In genomic region chr13:44364601-44365000, GRCh38 we compare ENCODE assay signal across 1 cellular context.
TF ChIP-seq lines count a peak whose summit lies in the region.

No MANE protein-coding gene starts in this region.

TF ChIP-seq in HepG2, 621 proteins besides CTCF, POLR2A, EP300 and RAD21 (continued from another document and continues in another):
- TF ChIP-seq ZNF800 (CRISPR knock-in tag; IDR thresholded peaks at IDR 0.05) = no peak
- TF ChIP-seq, protein P1, sequence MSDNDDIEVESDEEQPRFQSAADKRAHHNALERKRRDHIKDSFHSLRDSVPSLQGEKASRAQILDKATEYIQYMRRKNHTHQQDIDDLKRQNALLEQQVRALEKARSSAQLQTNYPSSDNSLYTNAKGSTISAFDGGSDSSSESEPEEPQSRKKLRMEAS (IDR thresholded peaks at IDR 0.05) = peak; percentile 38; the same call in 1 of the 2 replicates
- no peak for TF ChIP-seq HMG20B (CRISPR knock-in tag; conservative IDR thresholded peaks at IDR 0.05)
- no peak for TF ChIP-seq FOXC1 (CRISPR knock-in tag; IDR thresholded peaks at IDR 0.05; ENCODE audit: borderline replicate concordance)
- TF ChIP-seq, protein P2, sequence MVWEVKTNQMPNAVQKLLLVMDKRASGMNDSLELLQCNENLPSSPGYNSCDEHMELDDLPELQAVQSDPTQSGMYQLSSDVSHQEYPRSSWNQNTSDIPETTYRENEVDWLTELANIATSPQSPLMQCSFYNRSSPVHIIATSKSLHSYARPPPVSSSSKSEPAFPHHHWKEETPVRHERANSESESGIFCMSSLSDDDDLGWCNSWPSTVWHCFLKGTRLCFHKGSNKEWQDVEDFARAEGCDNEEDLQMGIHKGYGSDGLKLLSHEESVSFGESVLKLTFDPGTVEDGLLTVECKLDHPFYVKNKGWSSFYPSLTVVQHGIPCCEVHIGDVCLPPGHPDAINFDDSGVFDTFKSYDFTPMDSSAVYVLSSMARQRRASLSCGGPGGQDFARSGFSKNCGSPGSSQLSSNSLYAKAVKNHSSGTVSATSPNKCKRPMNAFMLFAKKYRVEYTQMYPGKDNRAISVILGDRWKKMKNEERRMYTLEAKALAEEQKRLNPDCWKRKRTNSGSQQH (CRISPR knock-in tag; IDR thresholded peaks at IDR 0.05; ENCODE audit: low read depth) = no peak
- no peak for TF ChIP-seq FOXK2 (IDR thresholded peaks at IDR 0.05)
- TF ChIP-seq, protein P3, sequence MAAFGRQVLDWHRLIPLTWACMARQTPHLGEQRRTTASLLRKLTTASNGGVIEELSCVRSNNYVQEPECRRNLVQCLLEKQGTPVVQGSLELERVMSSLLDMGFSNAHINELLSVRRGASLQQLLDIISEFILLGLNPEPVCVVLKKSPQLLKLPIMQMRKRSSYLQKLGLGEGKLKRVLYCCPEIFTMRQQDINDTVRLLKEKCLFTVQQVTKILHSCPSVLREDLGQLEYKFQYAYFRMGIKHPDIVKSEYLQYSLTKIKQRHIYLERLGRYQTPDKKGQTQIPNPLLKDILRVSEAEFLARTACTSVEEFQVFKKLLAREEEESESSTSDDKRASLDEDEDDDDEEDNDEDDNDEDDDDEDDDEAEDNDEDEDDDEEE (CRISPR knock-in tag; IDR thresholded peaks at IDR 0.05) = no peak
- peak; percentile 68; the same call in 1 of the 2 replicates for TF ChIP-seq ZNF609 (CRISPR knock-in tag; IDR thresholded peaks at IDR 0.05; ENCODE audit: borderline replicate concordance)
- no peak for TF ChIP-seq HDAC6 (IDR thresholded peaks at IDR 0.05; ENCODE audit: low read depth, low read length)
- TF ChIP-seq KAT7 (CRISPR knock-in tag; IDR thresholded peaks at IDR 0.05; ENCODE audit: borderline replicate concordance) = no peak
- no peak for TF ChIP-seq ARNTL (CRISPR knock-in tag; IDR thresholded peaks at IDR 0.05)
- TF ChIP-seq KLF16 (CRISPR knock-in tag; IDR thresholded peaks at IDR 0.05) = no peak
- no peak for TF ChIP-seq NFATC3 (CRISPR knock-in tag; IDR thresholded peaks at IDR 0.05)
- TF ChIP-seq, protein P4, sequence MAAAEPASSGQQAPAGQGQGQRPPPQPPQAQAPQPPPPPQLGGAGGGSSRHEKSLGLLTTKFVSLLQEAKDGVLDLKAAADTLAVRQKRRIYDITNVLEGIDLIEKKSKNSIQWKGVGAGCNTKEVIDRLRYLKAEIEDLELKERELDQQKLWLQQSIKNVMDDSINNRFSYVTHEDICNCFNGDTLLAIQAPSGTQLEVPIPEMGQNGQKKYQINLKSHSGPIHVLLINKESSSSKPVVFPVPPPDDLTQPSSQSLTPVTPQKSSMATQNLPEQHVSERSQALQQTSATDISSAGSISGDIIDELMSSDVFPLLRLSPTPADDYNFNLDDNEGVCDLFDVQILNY (CRISPR knock-in tag; conservative IDR thresholded peaks at IDR 0.05) = no peak
- TF ChIP-seq ZHX1 (CRISPR knock-in tag; IDR thresholded peaks at IDR 0.05; ENCODE audit: low read depth) = no peak
- TF ChIP-seq ZNF616 (CRISPR knock-in tag; IDR thresholded peaks at IDR 0.05; ENCODE audit: low read depth) = no peak
- no peak for TF ChIP-seq KDM5B (CRISPR knock-in tag; IDR thresholded peaks at IDR 0.05; ENCODE audit: borderline replicate concordance)
- no peak for TF ChIP-seq ZFYVE20 (CRISPR knock-in tag; IDR thresholded peaks at IDR 0.05; ENCODE audit: borderline replicate concordance, low read depth)
- no peak for TF ChIP-seq ZNF775 (CRISPR knock-in tag; IDR thresholded peaks at IDR 0.05; ENCODE audit: borderline replicate concordance)
- TF ChIP-seq ZNF30 (CRISPR knock-in tag; IDR thresholded peaks at IDR 0.05) = no peak
- TF ChIP-seq KDM5A (IDR thresholded peaks at IDR 0.05; ENCODE audit: borderline replicate concordance, low read length) = no peak
- TF ChIP-seq ZSCAN22 (CRISPR knock-in tag; IDR thresholded peaks at IDR 0.05) = no peak
- no peak for TF ChIP-seq ZNF720 (CRISPR knock-in tag; IDR thresholded peaks at IDR 0.05)
- TF ChIP-seq ZFP41 (CRISPR knock-in tag; IDR thresholded peaks at IDR 0.05; ENCODE audit: borderline replicate concordance) = no peak
- TF ChIP-seq GLI4 (CRISPR knock-in tag; IDR thresholded peaks at IDR 0.05; ENCODE audit: borderline replicate concordance) = peak; percentile 31; the same call in 1 of the 2 replicates
- TF ChIP-seq TGIF2 (CRISPR knock-in tag; IDR thresholded peaks at IDR 0.05) = no peak
- no peak for TF ChIP-seq SMARCC2 (IDR thresholded peaks at IDR 0.05)
- no peak for TF ChIP-seq KLF15 (CRISPR knock-in tag; IDR thresholded peaks at IDR 0.05; ENCODE audit: borderline replicate concordance)
- no peak for TF ChIP-seq ARID2 (CRISPR knock-in tag; IDR thresholded peaks at IDR 0.05; ENCODE audit: borderline replicate concordance)
- no peak for TF ChIP-seq ZFP91 (CRISPR knock-in tag; IDR thresholded peaks at IDR 0.05; ENCODE audit: borderline replicate concordance)
- no peak for TF ChIP-seq REL (CRISPR knock-in tag; conservative IDR thresholded peaks at IDR 0.05)
- peak; percentile 84 for TF ChIP-seq FOXA3 (CRISPR knock-in tag; IDR thresholded peaks at IDR 0.05)
- no peak for TF ChIP-seq CAMTA2 (CRISPR knock-in tag; IDR thresholded peaks at IDR 0.05; ENCODE audit: borderline replicate concordance)
- no peak for TF ChIP-seq FLYWCH1 (CRISPR knock-in tag; IDR thresholded peaks at IDR 0.05)
- no peak for TF ChIP-seq NFKBIZ (CRISPR knock-in tag; IDR thresholded peaks at IDR 0.05)
- TF ChIP-seq, protein P5, sequence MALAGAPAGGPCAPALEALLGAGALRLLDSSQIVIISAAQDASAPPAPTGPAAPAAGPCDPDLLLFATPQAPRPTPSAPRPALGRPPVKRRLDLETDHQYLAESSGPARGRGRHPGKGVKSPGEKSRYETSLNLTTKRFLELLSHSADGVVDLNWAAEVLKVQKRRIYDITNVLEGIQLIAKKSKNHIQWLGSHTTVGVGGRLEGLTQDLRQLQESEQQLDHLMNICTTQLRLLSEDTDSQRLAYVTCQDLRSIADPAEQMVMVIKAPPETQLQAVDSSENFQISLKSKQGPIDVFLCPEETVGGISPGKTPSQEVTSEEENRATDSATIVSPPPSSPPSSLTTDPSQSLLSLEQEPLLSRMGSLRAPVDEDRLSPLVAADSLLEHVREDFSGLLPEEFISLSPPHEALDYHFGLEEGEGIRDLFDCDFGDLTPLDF (CRISPR knock-in tag; IDR thresholded peaks at IDR 0.05) = no peak
- TF ChIP-seq JUN (CRISPR knock-in tag; IDR thresholded peaks at IDR 0.05) = peak; percentile 32; the same call in 1 of the 2 replicates
- no peak for TF ChIP-seq NR1H2 (CRISPR knock-in tag; IDR thresholded peaks at IDR 0.05; ENCODE audit: borderline replicate concordance, low read depth)
- no peak for TF ChIP-seq ZBTB1 (CRISPR knock-in tag; IDR thresholded peaks at IDR 0.05; ENCODE audit: borderline replicate concordance)
- TF ChIP-seq ZMYM2 (CRISPR knock-in tag; IDR thresholded peaks at IDR 0.05) = no peak
- TF ChIP-seq CC2D1A (CRISPR knock-in tag; IDR thresholded peaks at IDR 0.05) = no peak
- TF ChIP-seq ZNF326 (CRISPR knock-in tag; IDR thresholded peaks at IDR 0.05; ENCODE audit: borderline replicate concordance) = no peak
- no peak for TF ChIP-seq ZNF34 (CRISPR knock-in tag; IDR thresholded peaks at IDR 0.05; ENCODE audit: borderline replicate concordance)
- TF ChIP-seq, protein P6, sequence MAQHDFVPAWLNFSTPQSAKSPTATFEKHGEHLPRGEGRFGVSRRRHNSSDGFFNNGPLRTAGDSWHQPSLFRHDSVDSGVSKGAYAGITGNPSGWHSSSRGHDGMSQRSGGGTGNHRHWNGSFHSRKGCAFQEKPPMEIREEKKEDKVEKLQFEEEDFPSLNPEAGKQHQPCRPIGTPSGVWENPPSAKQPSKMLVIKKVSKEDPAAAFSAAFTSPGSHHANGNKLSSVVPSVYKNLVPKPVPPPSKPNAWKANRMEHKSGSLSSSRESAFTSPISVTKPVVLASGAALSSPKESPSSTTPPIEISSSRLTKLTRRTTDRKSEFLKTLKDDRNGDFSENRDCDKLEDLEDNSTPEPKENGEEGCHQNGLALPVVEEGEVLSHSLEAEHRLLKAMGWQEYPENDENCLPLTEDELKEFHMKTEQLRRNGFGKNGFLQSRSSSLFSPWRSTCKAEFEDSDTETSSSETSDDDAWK (CRISPR knock-in tag; IDR thresholded peaks at IDR 0.05) = no peak
- no peak for TF ChIP-seq NR0B2 (CRISPR knock-in tag; IDR thresholded peaks at IDR 0.05)
- no peak for TF ChIP-seq BCL3 (CRISPR knock-in tag; IDR thresholded peaks at IDR 0.05)
